8 cellular contexts compared by ENCODE assay signal in genomic region chr1:61077676-61078521, GRCh38.
DNase-seq lines count a peak whose midpoint lies in the region; ATAC-seq lines count a peak whose summit lies in the region.

No MANE protein-coding gene starts in this region.

- no peaks in the 10 kb centered on the region for H3K27me3 ChIP-seq in endocrine pancreas (ENCODE audit: control insufficient read depth, insufficient read depth, low read length)

- no peaks in the 10 kb centered on the region for H3K36me3 Mint-ChIP-seq in memory B cell

- H3K27ac Mint-ChIP-seq in memory B cell = peak overlapping the region; percentile 96

- no peaks in the 10 kb centered on the region for H3K36me3 ChIP-seq in endocrine pancreas (ENCODE audit: control insufficient read depth, insufficient read depth, low read length)

- ATAC-seq in GM19452 (IDR thresholded peaks at IDR 0.05; ENCODE audit: unreplicated experiment) (peak; percentile 50), memory B cell (ENCODE audit: low read depth) (peak; percentile 23)

- no peaks in the 10 kb centered on the region for H3K9me3 ChIP-seq in endocrine pancreas (ENCODE audit: control insufficient read depth, low read length)

- DNase-seq in Ammon's horn (ENCODE audit: low spot score) (peak; percentile 96), HS-5 (ENCODE audit: low read depth) (peak; percentile 99), memory B cell (ENCODE audit: low spot score in 2 of 2) (peak; percentile 47 to 67)
- peak; percentile 90 for DNase-seq in NK-92 treated with Interleukin-12 subunit alpha and Interleukin-12 subunit beta, amount 100 ng/mL, for 24 hours (lab: John Stamatoyannopoulos, UW)
- DNase-seq in activated CD8-positive, alpha-beta memory T cell treated with anti-CD3 and anti-CD28 coated beads for 4 hours (ENCODE audit: low read depth in 2 of 2) = peak; percentile 70 to 84
- DNase-seq in stimulated activated CD4-positive, alpha-beta T cell treated with anti-CD3 and anti-CD28 coated beads, TNF-alpha, amount 100 ng/mL, for 48 hours (ENCODE audit: low read depth in 3 of 3) = peak; percentile 77 to 91 (median 87)

- H3K4me3 ChIP-seq in endocrine pancreas (ENCODE audit: control insufficient read depth, insufficient read depth, low read length) = peak overlapping the region; percentile 100

- no peaks in the 10 kb centered on the region for H3K9me3 Mint-ChIP-seq in memory B cell

- H3K27me3 Mint-ChIP-seq in memory B cell = peaks cover 15% of the 10 kb centered on the region

- H3K4me1 Mint-ChIP-seq in memory B cell = peaks cover 15% of the 10 kb centered on the region

- H3K4me1 ChIP-seq in endocrine pancreas (ENCODE audit: control insufficient read depth, insufficient read depth, low read length) = peaks cover 19% of the 10 kb centered on the region

- H3K4me3 Mint-ChIP-seq in memory B cell = peak overlapping the region; percentile 96

- no peak overlapping the region for H3K9ac ChIP-seq in endocrine pancreas (ENCODE audit: control insufficient read depth, insufficient read depth, low read length)

Comparison
In these comparisons a context has a peak if more than half of its experiments do, and no peak if none do; other contexts are left out.
1. Peak in every context shown above with its lines: DNase-seq, ATAC-seq and H3K4me3 ChIP-seq.